ENCODE assay signal across 10 cellular contexts in genomic region chr3:178195824-178196223, GRCh38.
DNase-seq lines count a peak whose midpoint lies in the region; ATAC-seq and TF ChIP-seq lines count a peak whose summit lies in the region.
"Had no signal": no experiment of that assay in that cellular context is flagged by ENCODE, and none has a peak within 500 bp of the region (broad histone marks: within the 10 kb centered on the region; RNA-seq: fewer than 3 reads in every experiment).

No MANE protein-coding gene starts in this region.

- 1 to 2% methylated on average over 2 of the region's 2 CpGs for WGBS in GM23248 (ENCODE audit: low coverage in 1 of 2, low lambda C conversion rate in 2 of 2, missing lambda C conversion rate in 2 of 2), 2 experiments
- no CpG with 5 or more reads among the region's 2 CpGs for WGBS in IMR-90 (ENCODE audit: extremely low coverage in 2 of 2, insufficient read length in 1 of 2), 2 experiments

- no peaks in the 10 kb centered on the region for H3K36me3 Mint-ChIP-seq in osteocyte (ENCODE audit: unreplicated experiment)
- peaks cover 18% of the 10 kb centered on the region for H3K36me3 Mint-ChIP-seq in nephron progenitor cell (ENCODE audit: low read depth)

- TF ChIP-seq RAD21 in IMR-90 (IDR thresholded peaks at IDR 0.05; ENCODE audit: low read length) = no peak

- DNase-seq in GM03348 (ENCODE audit: low spot score) = peak; percentile 42
- peak; percentile 84 for DNase-seq in GM23248
- DNase-seq in IMR-90 = peak; percentile 62
- peak; percentile 49 to 68 for DNase-seq in foreskin keratinocyte
- no peak for DNase-seq in GM13976 (ENCODE audit: low spot score)
- DNase-seq in osteocyte (ENCODE audit: extremely low spot score, unreplicated experiment) = no peak
- no peak for DNase-seq in nephron progenitor cell
- no peak for DNase-seq in NCI-H187 treated with DMSO at 0.1 percent for 48 hours (lab: John Stamatoyannopoulos, UW)
- DNase-seq: islet precursor cell, NCI-H187 had no signal

- H2AFZ ChIP-seq in GM23248 (peak overlapping the region; percentile 15; the same call in 1 of the 2 replicates), IMR-90 (replicated peaks; ENCODE audit: low read length, poor library complexity) (no peak overlapping the region)

- H3K27me3 ChIP-seq in GM23248 (replicated peaks; ENCODE audit: insufficient read depth) = no peaks in the 10 kb centered on the region
- no peaks in the 10 kb centered on the region for H3K27me3 ChIP-seq in IMR-90 (ENCODE audit: control insufficient read depth, insufficient read depth, low read length)
- no peaks in the 10 kb centered on the region for H3K27me3 ChIP-seq in foreskin keratinocyte

- H3K23ac ChIP-seq in IMR-90 (ENCODE audit: low read depth, low read length) = no peak overlapping the region

- H3K27ac Mint-ChIP-seq in osteocyte (ENCODE audit: unreplicated experiment) (no peak overlapping the region), nephron progenitor cell (no peak overlapping the region)

- H3K9me3 Mint-ChIP-seq in osteocyte (ENCODE audit: unreplicated experiment) = no peaks in the 10 kb centered on the region
- H3K9me3 Mint-ChIP-seq in nephron progenitor cell = peaks cover 15% of the 10 kb centered on the region

- no peak overlapping the region for H3K18ac ChIP-seq in IMR-90 (ENCODE audit: low read depth, low read length)

- no peak overlapping the region for H4K8ac ChIP-seq in IMR-90 (ENCODE audit: low read depth in 2 of 2, low read length in 2 of 2)

- H3K4me1 Mint-ChIP-seq in osteocyte (ENCODE audit: unreplicated experiment) (peaks cover 23% of the 10 kb centered on the region), nephron progenitor cell (peaks cover 10% of the 10 kb centered on the region)

- H4K20me1 ChIP-seq in GM23248 (ENCODE audit: insufficient read depth) (no peaks in the 10 kb centered on the region), IMR-90 (ENCODE audit: insufficient read depth, low read length) (no peaks in the 10 kb centered on the region)

- H2BK5ac ChIP-seq in IMR-90 (ENCODE audit: low read depth, low read length, poor library complexity, severe bottlenecking) = no peak overlapping the region

- no peak overlapping the region for H4K5ac ChIP-seq in IMR-90 (ENCODE audit: low read depth, low read length)

- H3K9me2 ChIP-seq in GM23248 (ENCODE audit: insufficient read depth) = no peaks in the 10 kb centered on the region

- H3K9me3 ChIP-seq in GM23248 (ENCODE audit: low read depth) (no peaks in the 10 kb centered on the region), IMR-90 (ENCODE audit: control insufficient read depth, insufficient read depth, low read length) (no peaks in the 10 kb centered on the region)

- in situ Hi-C loops in GM23248 (cut with MboI) = no loop called here
- in situ Hi-C loops in IMR-90 (cut with MboI; ENCODE audit: low sequenced_read_pairs) = no loop called here
- in situ Hi-C loops in GM13976 (cut with MboI; ENCODE audit: low sequenced_read_pairs, unreplicated experiment) = no loop called here

- no peak overlapping the region for H3K14ac ChIP-seq in IMR-90 (replicated peaks; ENCODE audit: low read depth, low read length)

- H3K4me3 Mint-ChIP-seq in osteocyte (ENCODE audit: unreplicated experiment) (no peak overlapping the region), nephron progenitor cell (no peak overlapping the region)

- intact Hi-C loops in IMR-90 (cut with micrococcal nuclease) = no loop called here

- ATAC-seq in IMR-90 (ENCODE audit: low read depth) (peak; percentile 78), foreskin keratinocyte (peak; percentile 95)

- no peaks in the 10 kb centered on the region for H3K27me3 Mint-ChIP-seq in osteocyte (ENCODE audit: unreplicated experiment)
- H3K27me3 Mint-ChIP-seq in nephron progenitor cell (ENCODE audit: low read depth, poor library complexity) = peaks cover 5% of the 10 kb centered on the region

- H3K27ac ChIP-seq in GM23248 (peak overlapping the region; percentile 63), IMR-90 (ENCODE audit: insufficient read depth, low read length) (no peak overlapping the region), foreskin keratinocyte (no peak overlapping the region)

- no TSS peak for BruUV-seq in IMR-90 (replicated peaks; lab: Mats Ljungman, UMichigan)

- no peak overlapping the region for H2BK20ac ChIP-seq in IMR-90 (ENCODE audit: low read depth, low read length)

- H3K36me3 ChIP-seq in GM23248 (ENCODE audit: low read depth) (no peaks in the 10 kb centered on the region), IMR-90 (ENCODE audit: control insufficient read depth, insufficient read depth, low read length) (no peaks in the 10 kb centered on the region)

- POLR2A ChIA-PET in IMR-90 (lab: Charles Lee; ENCODE audit: unreplicated experiment) = no interaction called here

- H3K4me3 ChIP-seq in GM23248 (no peak overlapping the region), IMR-90 (ENCODE audit: insufficient read depth, low read depth, low read length) (no peak overlapping the region)

- H3K4me2 ChIP-seq in GM23248 (ENCODE audit: unreplicated experiment) (peak overlapping the region; percentile 41), IMR-90 (ENCODE audit: low read depth, low read length) (no peak overlapping the region)

- no peak for TF ChIP-seq POLR2A in IMR-90 (IDR thresholded peaks at IDR 0.05; ENCODE audit: low read depth, low read length)

- H3K9ac ChIP-seq in GM23248 (no peak overlapping the region), IMR-90 (ENCODE audit: low read depth, low read length) (no peak overlapping the region)

- no peaks in the 10 kb centered on the region for H3K79me2 ChIP-seq in GM23248 (ENCODE audit: insufficient read depth)

- no peak overlapping the region for H2BK15ac ChIP-seq in IMR-90 (ENCODE audit: low read depth, low read length)

- dilution Hi-C loops in IMR-90 (cut with HindIII; ENCODE audit: low sequenced_read_pairs, unreplicated experiment) = no loop called here

- CTCF ChIA-PET in IMR-90 (lab: Yijun Ruan, JAX) = no interaction called here

- H2BK120ac ChIP-seq in IMR-90 (ENCODE audit: low read depth, low read length) = no peak overlapping the region

- peaks cover 24% of the 10 kb centered on the region; the same call in 1 of the 2 replicates for H3F3A ChIP-seq in GM23248 (ENCODE audit: insufficient read depth)

- no peak overlapping the region for H4K91ac ChIP-seq in IMR-90 (ENCODE audit: insufficient read depth, low read depth, low read length)

- no peaks in the 10 kb centered on the region for H3K9me1 ChIP-seq in IMR-90 (ENCODE audit: insufficient read depth, low read length)

- H3K4me1 ChIP-seq in GM23248 (ENCODE audit: insufficient read depth) = peaks cover 36% of the 10 kb centered on the region
- H3K4me1 ChIP-seq in IMR-90 (ENCODE audit: control insufficient read depth, insufficient read depth, low read length) = peaks cover 4% of the 10 kb centered on the region; the same call in 1 of the 2 replicates
- peaks cover 21% of the 10 kb centered on the region for H3K4me1 ChIP-seq in foreskin keratinocyte

- no peak overlapping the region for H3K4ac ChIP-seq in IMR-90 (ENCODE audit: low read depth, low read length)

- no peak overlapping the region for H3K56ac ChIP-seq in IMR-90 (ENCODE audit: extremely low read depth, insufficient read depth, low read length)

- no peak overlapping the region for H2AK5ac ChIP-seq in IMR-90 (ENCODE audit: low read depth, low read length)

- no peak overlapping the region for H2AK9ac ChIP-seq in IMR-90 (replicated peaks; ENCODE audit: low read depth, low read length, poor library complexity)

- TF ChIP-seq CTCF in IMR-90 (conservative IDR thresholded peaks at IDR 0.05; ENCODE audit: low read depth, low read length) = no peak
- TF ChIP-seq CTCF in foreskin keratinocyte (conservative IDR thresholded peaks at IDR 0.05) = no peak
- TF ChIP-seq CTCF in GM13976 (IDR thresholded peaks at IDR 0.05; ENCODE audit: borderline replicate concordance, control extremely low read depth, extremely low read depth, insufficient read depth, missing control alignments) = no peak
- no peak for TF ChIP-seq CTCF in osteocyte (IDR thresholded peaks at IDR 0.05)
- no peak for TF ChIP-seq CTCF in nephron progenitor cell (IDR thresholded peaks at IDR 0.05)

- H3K79me1 ChIP-seq in IMR-90 (ENCODE audit: low read depth in 1 of 2, low read length in 2 of 2) = no peaks in the 10 kb centered on the region

TF ChIP-seq in IMR-90, 13 proteins besides CTCF, POLR2A, EP300 and RAD21:
- TF ChIP-seq BHLHE40 (IDR thresholded peaks at IDR 0.05; ENCODE audit: low read depth, low read length) (no peak), MAFK (IDR thresholded peaks at IDR 0.05; ENCODE audit: low read depth, low read length) (peak; percentile 36; the same call in 1 of the 2 replicates), NFE2L2 (IDR thresholded peaks at IDR 0.05; ENCODE audit: low read depth, low read length) (peak; percentile 70), SMC3 (IDR thresholded peaks at IDR 0.05; ENCODE audit: low read depth, low read length) (no peak), CHD1 (IDR thresholded peaks at IDR 0.05; ENCODE audit: low read depth, low read length) (no peak), USF2 (IDR thresholded peaks at IDR 0.05; ENCODE audit: low read depth, low read length) (no peak), RCOR1 (IDR thresholded peaks at IDR 0.05; ENCODE audit: insufficient replicate concordance, low read length) (no peak), FOS (IDR thresholded peaks at IDR 0.05; ENCODE audit: low read depth, low read length) (0 out of 2 replicates have a peak, but pooled peaks have one; percentile 8), RFX5 (IDR thresholded peaks at IDR 0.05; ENCODE audit: low read depth, low read length) (no peak), MXI1 (IDR thresholded peaks at IDR 0.05; ENCODE audit: borderline replicate concordance, low read depth, low read length) (no peak), CEBPB (IDR thresholded peaks at IDR 0.05; ENCODE audit: low read depth, low read length) (no peak), ELK1 (IDR thresholded peaks at IDR 0.05; ENCODE audit: borderline replicate concordance, low read depth, low read length) (no peak), MAZ (IDR thresholded peaks at IDR 0.05; ENCODE audit: borderline replicate concordance, low read depth, low read length) (no peak)

Comparison
In these comparisons a context has a peak if more than half of its experiments do, and no peak if none do; other contexts are left out.
1. DNase-seq: peak in GM03348 (single experiment), GM23248 (single experiment), IMR-90 (single experiment) and foreskin keratinocyte (2 of 2); none in GM13976 (single experiment), osteocyte (single experiment), nephron progenitor cell (single experiment) and NCI-H187 treated with DMSO at 0.1 percent for 48 hours (single experiment).